12 cellular contexts compared by ENCODE assay signal in the genomic region with DNA sequence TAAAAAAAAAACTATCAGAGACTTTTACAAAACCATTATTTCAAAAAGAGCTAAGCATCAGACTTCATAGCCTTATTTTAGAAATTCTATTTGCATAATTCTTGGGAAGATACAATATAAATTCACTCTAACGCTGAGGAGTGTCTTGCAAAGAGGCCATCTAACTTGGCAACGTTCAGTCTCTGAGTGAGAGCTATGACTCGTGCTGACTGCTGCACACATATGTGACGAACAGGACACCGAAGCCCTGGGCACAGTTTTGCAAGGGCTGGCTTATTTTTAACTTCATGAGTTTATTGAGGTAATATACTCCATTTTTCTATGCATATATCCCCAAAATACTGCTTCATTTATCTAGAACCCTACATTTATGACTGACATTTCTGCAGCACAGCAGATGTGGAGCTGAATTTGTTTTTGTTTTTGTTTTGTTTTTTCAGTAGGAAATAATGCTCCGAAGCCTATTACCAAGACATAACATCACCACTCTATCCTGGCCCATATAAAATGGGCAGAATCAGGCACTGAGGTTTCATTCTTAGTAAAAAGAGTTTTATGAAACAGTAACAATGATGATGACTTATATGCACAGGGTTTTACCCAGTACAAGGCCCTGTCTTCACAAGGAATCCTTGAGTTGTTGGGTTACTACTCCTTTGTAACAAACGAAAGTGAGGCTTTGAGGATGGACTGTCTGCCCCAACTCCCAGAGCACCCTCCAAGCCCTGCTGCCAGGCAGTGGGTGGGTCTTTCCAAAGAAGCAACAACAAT.
DNase-seq lines count a peak whose midpoint lies in the region; ATAC-seq and TF ChIP-seq lines count a peak whose summit lies in the region.
"Had no signal": no experiment of that assay in that cellular context is flagged by ENCODE, and none has a peak within 500 bp of the region (broad histone marks: within the 10 kb centered on the region; RNA-seq: fewer than 3 reads in every experiment).

No MANE protein-coding gene starts in this region.

- H3K4me3 ChIP-seq in AG10803 (ENCODE audit: low read length) (no peak overlapping the region), cardiac fibroblast (replicated peaks in 1 of 2; ENCODE audit: low read depth in 2 of 2, low read length in 2 of 2) (no peak overlapping the region), lower lobe of right lung (peak overlapping the region; percentile 37), osteoblast (ENCODE audit: insufficient read depth, low read length) (no peak overlapping the region)

- H3K27me3 ChIP-seq in lower lobe of right lung (ENCODE audit: low read depth) (no peaks in the 10 kb centered on the region), osteoblast (ENCODE audit: insufficient read depth, low read length) (no peaks in the 10 kb centered on the region)
- H3K27me3 ChIP-seq: BE2C had no signal

- no peak overlapping the region for H2AFZ ChIP-seq in osteoblast (ENCODE audit: low read length)

- intact Hi-C loops in lower lobe of right lung (cut with DNase I), result no loop called here

- no peaks in the 10 kb centered on the region for H4K20me1 ChIP-seq in osteoblast (ENCODE audit: insufficient read depth, low read length)

- no peaks in the 10 kb centered on the region for H3K36me3 ChIP-seq in lower lobe of right lung
- no peaks in the 10 kb centered on the region for H3K36me3 ChIP-seq in osteoblast (ENCODE audit: insufficient read depth, low read length)
- H3K36me3 ChIP-seq: BE2C had no signal

- H3K4me1 ChIP-seq in lower lobe of right lung (peaks cover 9% of the 10 kb centered on the region), osteoblast (ENCODE audit: insufficient read depth, low read length) (peaks cover 15% of the 10 kb centered on the region)
- H3K4me1 ChIP-seq: BE2C had no signal

- DNase-seq in AG10803 (ENCODE audit: low read depth) (peak; percentile 12), LHCN-M2 (ENCODE audit: low read depth) (peak; percentile 58), cardiac fibroblast (ENCODE audit: low read depth in 2 of 2) (peak; percentile 6 to 46), lower lobe of right lung (no peak), KBM-7 (no peak), osteoblast (ENCODE audit: insufficient read length, low spot score, missing footprints) (no peak), NCI-H1048 (lab: John Stamatoyannopoulos, UW) (no peak)
- no peak for DNase-seq in activated CD8-positive, alpha-beta memory T cell treated with anti-CD3 and anti-CD28 coated beads, Interleukin-2, amount 50 U/mL, for 48 hours
- DNase-seq: activated CD4-positive, CD25-positive, alpha-beta regulatory T cell; BE2C; midbrain; stimulated activated CD4-positive, alpha-beta T cell treated with anti-CD3 and anti-CD28 coated beads, Interleukin-1b, Interleukin-23, amount 100 ng/mL, for 48 hours had no signal

- in situ Hi-C loops in KBM-7 (cut with MboI; ENCODE audit: low pct_unique_long_range_greater_than_20kb, low sequenced_read_pairs), result no loop called here

- ATAC-seq in lower lobe of right lung, result no peak

- H3K9me3 ChIP-seq in lower lobe of right lung (no peaks in the 10 kb centered on the region), osteoblast (ENCODE audit: low read depth, low read length) (no peaks in the 10 kb centered on the region)
- H3K9me3 ChIP-seq: BE2C had no signal

- H3K27ac ChIP-seq in lower lobe of right lung, result peak overlapping the region; percentile 89
- H3K27ac ChIP-seq in osteoblast (ENCODE audit: low read depth, low read length), result no peak overlapping the region

- TF ChIP-seq CTCF in AG10803 (conservative IDR thresholded peaks at IDR 0.05; ENCODE audit: low read length) (no peak), cardiac fibroblast (IDR thresholded peaks at IDR 0.05; ENCODE audit: low read depth, low read length) (no peak), lower lobe of right lung (IDR thresholded peaks at IDR 0.05) (no peak), osteoblast (IDR thresholded peaks at IDR 0.05; ENCODE audit: extremely low read depth, low read depth, low read length) (no peak)

- no peaks in the 10 kb centered on the region for H3K79me2 ChIP-seq in osteoblast (ENCODE audit: insufficient read depth, low read length)

- no peak overlapping the region for H3K4me2 ChIP-seq in osteoblast (ENCODE audit: insufficient read depth, low read length)

Comparison
In these comparisons a context has a peak if more than half of its experiments do, and no peak if none do; other contexts are left out.
1. DNase-seq: peak in AG10803 (single experiment), LHCN-M2 (single experiment) and cardiac fibroblast (2 of 2); none in lower lobe of right lung (single experiment), KBM-7 (single experiment), activated CD8-positive, alpha-beta memory T cell treated with anti-CD3 and anti-CD28 coated beads, Interleukin-2, amount 50 U/mL, for 48 hours (single experiment), osteoblast (single experiment) and NCI-H1048 (single experiment).